ENCODE assay signal across 26 cellular contexts in the genomic region with DNA sequence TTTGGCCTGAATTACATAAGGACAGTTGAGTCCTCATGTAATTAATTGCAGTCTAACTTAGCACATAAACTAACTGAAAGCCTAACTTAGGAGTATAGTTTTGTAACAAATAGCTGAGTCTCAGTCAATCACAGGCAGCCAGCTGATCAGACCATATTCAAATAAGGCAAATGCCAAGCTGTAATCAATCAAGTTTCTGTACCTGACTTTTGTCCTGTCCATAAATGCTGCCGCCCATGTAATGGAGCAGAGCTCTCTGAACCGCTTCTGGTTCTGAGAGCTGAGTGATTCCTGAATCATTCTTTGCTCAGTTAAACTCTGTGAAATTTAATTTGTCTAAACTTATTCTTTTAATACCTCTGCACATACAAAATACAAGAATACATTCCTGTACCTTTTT.
DNase-seq lines count a peak whose midpoint lies in the region; TF ChIP-seq lines count a peak whose summit lies in the region.
"Had no signal": no experiment of that assay in that cellular context is flagged by ENCODE, and none has a peak within 500 bp of the region (broad histone marks: within the 10 kb centered on the region; RNA-seq: fewer than 3 reads in every experiment).

No MANE protein-coding gene starts in this region.

- H3K27me3 ChIP-seq in breast epithelium (no peaks in the 10 kb centered on the region), Karpas-422 (ENCODE audit: low read length) (no peaks in the 10 kb centered on the region), WERI-Rb-1 (ENCODE audit: insufficient read depth, low read depth, severe bottlenecking) (no peaks in the 10 kb centered on the region), sigmoid colon (no peaks in the 10 kb centered on the region)
- H3K27me3 ChIP-seq: ascending aorta, cardiac muscle cell, esophagus muscularis mucosa, foreskin keratinocyte, tibial nerve had no signal

- H3K4me3 ChIP-seq in breast epithelium: no peak overlapping the region
- peak overlapping the region; percentile 39 for H3K4me3 ChIP-seq in Karpas-422 (ENCODE audit: low read length)
- H3K4me3 ChIP-seq in WERI-Rb-1 (ENCODE audit: low read depth, low read length): no peak overlapping the region
- H3K4me3 ChIP-seq in sigmoid colon: no peak overlapping the region
- H3K4me3 ChIP-seq: ascending aorta, cardiac muscle cell, esophagus muscularis mucosa, left ventricle myocardium inferior, prostate gland, tibial nerve had no signal

- H3K9me3 Mint-ChIP-seq in MCF 10A (ENCODE audit: unreplicated experiment): no peaks in the 10 kb centered on the region
- H3K9me3 Mint-ChIP-seq: activated B cell treated with CpG ODN at 0.5 μM for 24 hours; activated naive CD8-positive, alpha-beta T cell treated with anti-CD3 and anti-CD28 coated beads for 36 hours had no signal

- TF ChIP-seq POLR2A in breast epithelium (IDR thresholded peaks at IDR 0.05): no peak
- no peak for TF ChIP-seq POLR2A in sigmoid colon (IDR thresholded peaks at IDR 0.05)

- POLR2A ChIA-PET in MCF 10A (lab: Yijun Ruan, JAX): interaction anchor here (0.7 to 2.7 kb wide), 20 partner anchors 8 to 327 kb away, joined by 3 to 18 read pairs (median 4); partner anchors contain the start of gene YTHDC2

- 50 to 65% methylated on average over 2 of the region's 2 CpGs for WGBS in sigmoid colon, 2 donors

- intact Hi-C loops in MCF 10A (cut with micrococcal nuclease): loop anchor here (1.0 to 5.0 kb wide), 5 partner anchors 35 to 334 kb away; no protein-coding TSS in a partner anchor
- intact Hi-C loops in breast epithelium (cut with DNase I; ENCODE audit: low total_unique reads): no loop called here
- intact Hi-C loops in sigmoid colon (cut with DNase I): loop anchor here (10.0 kb wide), 1 partner anchor 335 kb away; no protein-coding TSS in a partner anchor

- TF ChIP-seq EP300 in sigmoid colon (IDR thresholded peaks at IDR 0.05): no peak

- H3K4me1 Mint-ChIP-seq in MCF 10A (ENCODE audit: insufficient read depth, unreplicated experiment): peaks cover 20% of the 10 kb centered on the region

- H3K4me3 Mint-ChIP-seq in MCF 10A (ENCODE audit: unreplicated experiment): peak overlapping the region; percentile 44
- H3K4me3 Mint-ChIP-seq: activated B cell treated with CpG ODN at 0.5 μM for 24 hours; activated naive CD8-positive, alpha-beta T cell treated with anti-CD3 and anti-CD28 coated beads for 36 hours had no signal

- no peak for DNase-seq in MCF 10A (ENCODE audit: unreplicated experiment)
- no peak for DNase-seq in breast epithelium (ENCODE audit: low spot score in 2 of 2)
- no peak for DNase-seq in Karpas-422
- no peak for DNase-seq in WERI-Rb-1
- DNase-seq in sigmoid colon: no peak
- no peak for DNase-seq in AG08395 (ENCODE audit: low spot score)
- DNase-seq in cerebellar nuclear complex (lab: John Stamatoyannopoulos, UW): no peak
- DNase-seq: activated B cell treated with CpG ODN at 0.5 μM for 24 hours; activated CD4-positive, alpha-beta T cell treated with anti-CD3 and anti-CD28 coated beads, Interleukin-2, amount 50 U/mL, for 48 hours; activated effector memory CD4-positive, alpha-beta T cell treated with Interleukin-2 at 50 U/mL for 16 hours; activated naive CD8-positive, alpha-beta T cell treated with anti-CD3 and anti-CD28 coated beads for 36 hours; C1 segment of cervical spinal cord; DMS79; GDM1; head of caudate nucleus; left ventricle myocardium inferior; NCI-H1436 treated with DMSO at 0.1 percent for 48 hours; NCI-H2107; NCI-H748 treated with DMSO at 0.1 percent for 48 hours; stimulated activated CD4-positive, alpha-beta T cell treated with anti-CD3 and anti-CD28 coated beads, Interleukin-4, amount 100 ng/mL, for 1 hour had no signal

- TF ChIP-seq CTCF in MCF 10A (IDR thresholded peaks at IDR 0.05; ENCODE audit: unreplicated experiment) (no peak), breast epithelium (IDR thresholded peaks at IDR 0.05) (no peak), WERI-Rb-1 (IDR thresholded peaks at IDR 0.05; ENCODE audit: low read depth, low read length) (no peak), sigmoid colon (IDR thresholded peaks at IDR 0.05) (no peak)

- H3K27ac ChIP-seq in breast epithelium: no peak overlapping the region
- H3K27ac ChIP-seq in Karpas-422 (ENCODE audit: low read length): no peak overlapping the region
- peak overlapping the region; percentile 77 for H3K27ac ChIP-seq in WERI-Rb-1
- H3K27ac ChIP-seq in sigmoid colon: no peak overlapping the region
- H3K27ac ChIP-seq: ascending aorta, cardiac muscle cell, esophagus muscularis mucosa, foreskin keratinocyte, left ventricle myocardium inferior, prostate gland, tibial nerve had no signal

- no peaks in the 10 kb centered on the region for H3K79me2 ChIP-seq in Karpas-422 (ENCODE audit: low read length)

- H3K36me3 Mint-ChIP-seq in MCF 10A (ENCODE audit: insufficient read depth, unreplicated experiment): peaks cover 6% of the 10 kb centered on the region
- H3K36me3 Mint-ChIP-seq: activated naive CD8-positive, alpha-beta T cell treated with anti-CD3 and anti-CD28 coated beads for 36 hours had no signal

- no peaks in the 10 kb centered on the region for H3K36me3 ChIP-seq in breast epithelium
- no peaks in the 10 kb centered on the region for H3K36me3 ChIP-seq in Karpas-422 (ENCODE audit: insufficient read depth, low read length)
- H3K36me3 ChIP-seq in WERI-Rb-1: no peaks in the 10 kb centered on the region
- no peaks in the 10 kb centered on the region for H3K36me3 ChIP-seq in sigmoid colon
- H3K36me3 ChIP-seq: ascending aorta, cardiac muscle cell, esophagus muscularis mucosa, left ventricle myocardium inferior, prostate gland, tibial nerve had no signal

- no peaks in the 10 kb centered on the region for H3K27me3 Mint-ChIP-seq in MCF 10A (ENCODE audit: insufficient read depth, unreplicated experiment)

- BruUV-seq in MCF 10A (replicated peaks; lab: Mats Ljungman, UMichigan): no TSS peak

- peak overlapping the region; percentile 72; the same call in 1 of the 2 replicates for H2AFZ ChIP-seq in Karpas-422 (ENCODE audit: low read length)

- H4K20me1 ChIP-seq in Karpas-422 (ENCODE audit: insufficient read depth, low read depth, low read length): no peaks in the 10 kb centered on the region

- peak overlapping the region; percentile 13; the same call in 1 of the 2 replicates for H3K9ac ChIP-seq in Karpas-422 (ENCODE audit: low read length)

- CTCF ChIA-PET in MCF 10A (lab: Yijun Ruan, JAX): interaction anchor here (0.5 to 2.6 kb wide), 25 partner anchors 8 to 336 kb away, joined by 3 to 18 read pairs (median 4); no protein-coding TSS in a partner anchor

- H3K4me2 ChIP-seq in Karpas-422 (ENCODE audit: low read depth, low read length, poor library complexity, severe bottlenecking): peak overlapping the region; percentile 67

- H3K9me2 ChIP-seq in Karpas-422 (replicated peaks; ENCODE audit: insufficient read depth, low read length): no peaks in the 10 kb centered on the region

- H3K9me3 ChIP-seq in breast epithelium: no peaks in the 10 kb centered on the region
- no peaks in the 10 kb centered on the region for H3K9me3 ChIP-seq in Karpas-422 (ENCODE audit: low read length)
- H3K9me3 ChIP-seq in WERI-Rb-1 (ENCODE audit: severe bottlenecking): no peaks in the 10 kb centered on the region
- no peaks in the 10 kb centered on the region for H3K9me3 ChIP-seq in sigmoid colon
- H3K9me3 ChIP-seq: ascending aorta, esophagus muscularis mucosa, prostate gland had no signal

- H3K4me1 ChIP-seq in breast epithelium: no peaks in the 10 kb centered on the region
- H3K4me1 ChIP-seq in Karpas-422 (ENCODE audit: low read length): peaks cover 32% of the 10 kb centered on the region
- peaks cover 0 to 11% (median 9%) of the 10 kb centered on the region in 4 donors for H3K4me1 ChIP-seq in sigmoid colon
- H3K4me1 ChIP-seq: ascending aorta, prostate gland had no signal

- peak overlapping the region; percentile 17 for H3K27ac Mint-ChIP-seq in MCF 10A (ENCODE audit: low read depth, unreplicated experiment)
- H3K27ac Mint-ChIP-seq: activated B cell treated with CpG ODN at 0.5 μM for 24 hours; activated naive CD8-positive, alpha-beta T cell treated with anti-CD3 and anti-CD28 coated beads for 36 hours had no signal
